In the genomic region with DNA sequence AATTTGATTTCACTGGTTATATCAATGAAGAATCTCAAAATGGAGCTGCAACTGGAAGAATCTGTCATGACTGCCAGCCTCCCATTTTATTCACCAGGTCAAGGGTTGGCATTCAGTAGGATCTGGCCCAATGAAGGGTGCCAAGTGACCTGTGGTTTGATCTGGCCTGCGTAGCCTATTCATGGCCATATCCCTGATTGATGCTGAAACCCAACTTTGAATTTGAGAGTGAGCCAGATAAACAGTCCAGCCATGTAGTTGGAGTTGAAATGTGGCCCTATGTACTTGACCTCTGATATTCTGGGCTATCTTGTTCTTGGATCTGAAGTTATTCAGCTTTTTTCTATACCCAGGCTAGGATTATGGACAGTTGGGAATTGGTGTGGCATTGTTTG, we compare ENCODE assay signal across 8 cellular contexts. TPM values are rescaled to one million over a fixed set of nuclear protein-coding genes. Genes with fewer than 3 reads are reported as not detected.
DNase-seq lines count a peak whose midpoint lies in the region; ATAC-seq and TF ChIP-seq lines count a peak whose summit lies in the region.

No MANE protein-coding gene starts in this region.

- no peak for TF ChIP-seq POLR2A in gastrocnemius medialis (IDR thresholded peaks at IDR 0.05)

- H3K36me3 ChIP-seq in gastrocnemius medialis = no peaks in the 10 kb centered on the region

- no peaks in the 10 kb centered on the region for H3K27me3 ChIP-seq in gastrocnemius medialis

- DNase-seq in GM12864 (ENCODE audit: low read depth) (no peak), SK-MEL-5 (ENCODE audit: low read depth, low spot score) (peak; percentile 34), fibroblast of villous mesenchyme (ENCODE audit: low read depth) (peak; percentile 14), gastrocnemius medialis (peak in 1 of 2 donors; percentile 23), NCI-H1436 (lab: John Stamatoyannopoulos, UW) (no peak), GF-D8 (lab: John Stamatoyannopoulos, UW) (no peak), GM20000 (ENCODE audit: low spot score) (no peak), NCI-H1092 (lab: John Stamatoyannopoulos, UW) (no peak)

- no peaks in the 10 kb centered on the region for H3K9me3 ChIP-seq in gastrocnemius medialis

- H3K27ac ChIP-seq in gastrocnemius medialis = peak overlapping the region; percentile 98 to 100 (median 100)

- intact Hi-C loops in gastrocnemius medialis (cut with DNase I; ENCODE audit: low total_unique reads) = loop anchor here (2.0 to 10.0 kb wide), 2 partner anchors 80 to 454 kb away; no protein-coding TSS in a partner anchor

- in situ Hi-C loops in SK-MEL-5 (cut with HindIII; ENCODE audit: low pct_unique_long_range_greater_than_20kb, low sequenced_read_pairs) = no loop called here
- in situ Hi-C loops in gastrocnemius medialis (cut with MboI; ENCODE audit: low sequenced_read_pairs in 4 of 4) = no loop called here

- TF ChIP-seq CTCF in GM12864 (IDR thresholded peaks at IDR 0.05; ENCODE audit: low read depth, low read length, missing control alignments) (no peak), fibroblast of villous mesenchyme (IDR thresholded peaks at IDR 0.05; ENCODE audit: insufficient read depth, low read depth, low read length) (no peak), gastrocnemius medialis (IDR thresholded peaks at IDR 0.05 in 4 of 5, conservative IDR thresholded peaks at IDR 0.05 in 1 of 5) (no peak), GM20000 (IDR thresholded peaks at IDR 0.05; ENCODE audit: extremely low read depth, missing control alignments) (no peak)

- H3K4me3 ChIP-seq in GM12864 (ENCODE audit: low read depth, low read length) = peak overlapping the region; percentile 99
- H3K4me3 ChIP-seq in fibroblast of villous mesenchyme (ENCODE audit: low read depth, low read length) = peak overlapping the region; percentile 91
- peak overlapping the region; percentile 94 to 100 (median 98) for H3K4me3 ChIP-seq in gastrocnemius medialis

- H3K4me1 ChIP-seq in gastrocnemius medialis = peaks cover 55 to 56% of the 10 kb centered on the region in 2 donors

- peak; percentile 3 to 10 for ATAC-seq in gastrocnemius medialis

RNA-seq across cellular contexts. Expression of a gene that starts 1.5 kb away (rescaled TPM):
- total RNA-seq in SK-MEL-5 (2014; rRNA removed; shearing (Covaris generic)) = 55.6 and 58.4 TPM in 2 replicates
- 34.9 and 42.3 TPM in 2 replicates for polyA plus RNA-seq in SK-MEL-5 (2015; cell fraction: cytosol; rRNA removed)
- 42.8 and 56.0 TPM in 2 replicates for polyA plus RNA-seq in SK-MEL-5 (2015; cell fraction: nucleus; rRNA removed)
- 44.1 and 72.5 TPM in 2 replicates for total RNA-seq in fibroblast of villous mesenchyme
- total RNA-seq in gastrocnemius medialis = 10 to 100 TPM; 29.1 to 81.1 (median 48.9) TPM

Comparison
In these comparisons a context has a peak if more than half of its experiments do, and no peak if none do; other contexts are left out.
1. DNase-seq: peak in SK-MEL-5 (single experiment) and fibroblast of villous mesenchyme (single experiment); none in GM12864 (single experiment), NCI-H1436 (single experiment), GF-D8 (single experiment), GM20000 (single experiment) and NCI-H1092 (single experiment).
2. Peak in every context shown above with its lines, with median percentiles within 50 percentile points of each other: H3K4me3 ChIP-seq.